1 cellular context compared by ENCODE assay signal in genomic region chr2:240298803-240299709, GRCh38.
A peak's percentile ranks its signal among the peaks of the same experiment; 100 is the strongest.
TF ChIP-seq lines count a peak whose summit lies in the region.

No MANE protein-coding gene starts in this region.

TF ChIP-seq in HepG2, 621 proteins besides CTCF, POLR2A, EP300 and RAD21:
- TF ChIP-seq CREB1 (IDR thresholded peaks at IDR 0.05), result peak; percentile 57
- TF ChIP-seq CREB1 (CRISPR knock-in tag; IDR thresholded peaks at IDR 0.05), result no peak
- TF ChIP-seq MYC (CRISPR knock-in tag; IDR thresholded peaks at IDR 0.05; ENCODE audit: borderline replicate concordance), result 0 out of 2 replicates have a peak, but pooled peaks have one; percentile 17
- no peak for TF ChIP-seq ISL2 (CRISPR knock-in tag; IDR thresholded peaks at IDR 0.05)
- 0 out of 2 replicates have a peak, but pooled peaks have one; percentile 22 for TF ChIP-seq STAG1 (CRISPR knock-in tag; IDR thresholded peaks at IDR 0.05)
- no peak for TF ChIP-seq ZNF589 (CRISPR knock-in tag; conservative IDR thresholded peaks at IDR 0.05)
- no peak for TF ChIP-seq ZNF609 (CRISPR knock-in tag; IDR thresholded peaks at IDR 0.05; ENCODE audit: borderline replicate concordance)
- no peak for TF ChIP-seq RBAK (CRISPR knock-in tag; IDR thresholded peaks at IDR 0.05)
- TF ChIP-seq, protein P1, sequence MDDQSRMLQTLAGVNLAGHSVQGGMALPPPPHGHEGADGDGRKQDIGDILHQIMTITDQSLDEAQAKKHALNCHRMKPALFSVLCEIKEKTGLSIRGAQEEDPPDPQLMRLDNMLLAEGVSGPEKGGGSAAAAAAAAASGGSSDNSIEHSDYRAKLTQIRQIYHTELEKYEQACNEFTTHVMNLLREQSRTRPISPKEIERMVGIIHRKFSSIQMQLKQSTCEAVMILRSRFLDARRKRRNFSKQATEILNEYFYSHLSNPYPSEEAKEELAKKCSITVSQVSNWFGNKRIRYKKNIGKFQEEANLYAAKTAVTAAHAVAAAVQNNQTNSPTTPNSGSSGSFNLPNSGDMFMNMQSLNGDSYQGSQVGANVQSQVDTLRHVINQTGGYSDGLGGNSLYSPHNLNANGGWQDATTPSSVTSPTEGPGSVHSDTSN (CRISPR knock-in tag; IDR thresholded peaks at IDR 0.05; ENCODE audit: borderline replicate concordance), result no peak
- no peak for TF ChIP-seq ZBTB42 (CRISPR knock-in tag; IDR thresholded peaks at IDR 0.05)
- no peak for TF ChIP-seq TAF1 (CRISPR knock-in tag; IDR thresholded peaks at IDR 0.05)
- TF ChIP-seq, protein P2, sequence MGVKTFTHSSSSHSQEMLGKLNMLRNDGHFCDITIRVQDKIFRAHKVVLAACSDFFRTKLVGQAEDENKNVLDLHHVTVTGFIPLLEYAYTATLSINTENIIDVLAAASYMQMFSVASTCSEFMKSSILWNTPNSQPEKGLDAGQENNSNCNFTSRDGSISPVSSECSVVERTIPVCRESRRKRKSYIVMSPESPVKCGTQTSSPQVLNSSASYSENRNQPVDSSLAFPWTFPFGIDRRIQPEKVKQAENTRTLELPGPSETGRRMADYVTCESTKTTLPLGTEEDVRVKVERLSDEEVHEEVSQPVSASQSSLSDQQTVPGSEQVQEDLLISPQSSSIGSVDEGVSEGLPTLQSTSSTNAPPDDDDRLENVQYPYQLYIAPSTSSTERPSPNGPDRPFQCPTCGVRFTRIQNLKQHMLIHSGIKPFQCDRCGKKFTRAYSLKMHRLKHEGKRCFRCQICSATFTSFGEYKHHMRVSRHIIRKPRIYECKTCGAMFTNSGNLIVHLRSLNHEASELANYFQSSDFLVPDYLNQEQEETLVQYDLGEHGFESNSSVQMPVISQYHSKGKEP (CRISPR knock-in tag; IDR thresholded peaks at IDR 0.05), result no peak
TF ChIP-seq in HepG2: peak in this region for 3.
